Comparison of ENCODE assay signal across 13 cellular contexts in the genomic region with DNA sequence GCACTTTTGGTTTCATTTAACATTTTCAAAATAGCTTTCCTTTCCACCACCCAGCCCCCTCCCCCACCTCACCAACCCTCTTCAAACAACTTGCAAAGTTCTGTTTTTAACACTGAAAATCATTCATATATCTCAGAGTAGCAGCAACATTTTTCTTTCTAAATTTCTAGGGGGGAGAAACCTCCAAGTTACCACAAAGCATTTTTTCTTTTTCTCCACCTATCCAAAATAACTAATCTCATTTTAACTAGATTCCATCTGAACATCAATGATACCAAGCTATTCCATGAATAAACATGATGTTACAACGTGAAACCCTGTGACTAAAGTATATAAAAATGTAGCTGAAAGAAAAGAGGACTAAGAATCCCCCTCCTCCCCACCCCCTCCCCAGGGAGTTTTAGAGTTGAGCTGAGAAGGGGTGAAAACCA. TPM values are rescaled to one million over a fixed set of nuclear protein-coding genes. Genes with fewer than 3 reads are reported as not detected.
A peak's percentile ranks its signal among the peaks of the same experiment; 100 is the strongest.
DNase-seq lines count a peak whose midpoint lies in the region; ATAC-seq and TF ChIP-seq lines count a peak whose summit lies in the region.
"Had no signal": no experiment of that assay in that cellular context is flagged by ENCODE, and none has a peak within 500 bp of the region (broad histone marks: within the 10 kb centered on the region; RNA-seq: fewer than 3 reads in every experiment).

No MANE protein-coding gene starts in this region.

- peak overlapping the region; percentile 85 for H2AFZ ChIP-seq in neuronal stem cell (ENCODE audit: low read length)

- H3K9ac ChIP-seq in neuronal stem cell (ENCODE audit: low read depth, low read length, poor library complexity): no peak overlapping the region

- peaks cover 52% of the 10 kb centered on the region for H3K4me1 Mint-ChIP-seq in CD8-positive, alpha-beta T cell (ENCODE audit: low read depth)
- H3K4me1 Mint-ChIP-seq in endothelial cell (ENCODE audit: unreplicated experiment): peaks cover 57% of the 10 kb centered on the region

- no peak overlapping the region for H3K23ac ChIP-seq in neuronal stem cell (ENCODE audit: low read depth, low read length, poor library complexity)

- H3K9me3 Mint-ChIP-seq in CD8-positive, alpha-beta T cell: no peaks in the 10 kb centered on the region
- no peaks in the 10 kb centered on the region for H3K9me3 Mint-ChIP-seq in endothelial cell (ENCODE audit: unreplicated experiment)

- no peaks in the 10 kb centered on the region for H3K36me3 Mint-ChIP-seq in CD8-positive, alpha-beta T cell
- peaks cover 40% of the 10 kb centered on the region for H3K36me3 Mint-ChIP-seq in endothelial cell (ENCODE audit: low read depth, unreplicated experiment)

- H3K14ac ChIP-seq in neuronal stem cell (ENCODE audit: low read length): no peak overlapping the region

- peaks cover 4% of the 10 kb centered on the region for H3K27me3 Mint-ChIP-seq in CD8-positive, alpha-beta T cell (ENCODE audit: low read depth)
- peaks cover 5% of the 10 kb centered on the region for H3K27me3 Mint-ChIP-seq in endothelial cell (ENCODE audit: unreplicated experiment)

- peak overlapping the region; percentile 55 for H3K27ac Mint-ChIP-seq in CD8-positive, alpha-beta T cell
- peak overlapping the region; percentile 95 for H3K27ac Mint-ChIP-seq in endothelial cell (ENCODE audit: unreplicated experiment)

- TF ChIP-seq CTCF in CD8-positive, alpha-beta T cell (IDR thresholded peaks at IDR 0.05): no peak
- TF ChIP-seq CTCF in endothelial cell (IDR thresholded peaks at IDR 0.05; ENCODE audit: unreplicated experiment): no peak

- no peak overlapping the region for H2BK5ac ChIP-seq in neuronal stem cell (ENCODE audit: low read length)

- no peak overlapping the region for H2BK15ac ChIP-seq in neuronal stem cell (ENCODE audit: low read length)

- no peak overlapping the region for H4K8ac ChIP-seq in neuronal stem cell (ENCODE audit: low read depth, low read length)

- no peak overlapping the region for H2BK12ac ChIP-seq in neuronal stem cell (ENCODE audit: low read length)

- H3K4me1 ChIP-seq in CD8-positive, alpha-beta T cell (ENCODE audit: insufficient read depth, low read length): peaks cover 40% of the 10 kb centered on the region
- peaks cover 2 to 25% of the 10 kb centered on the region in 2 donors for H3K4me1 ChIP-seq in neuronal stem cell (ENCODE audit: control insufficient read depth in 2 of 2, insufficient read depth in 1 of 2, low read depth in 1 of 2, low read length in 2 of 2)
- H3K4me1 ChIP-seq: foreskin keratinocyte had no signal

- H3K4ac ChIP-seq in neuronal stem cell (ENCODE audit: low read length): no peak overlapping the region

- CTCF ChIA-PET in CD8-positive, alpha-beta T cell (lab: Charles Lee): interaction anchor here (1.8 kb wide), 1 partner anchor 23 kb away, joined by 10 read pairs; no protein-coding TSS in a partner anchor

- no peaks in the 10 kb centered on the region for H3K27me3 ChIP-seq in CD8-positive, alpha-beta T cell (ENCODE audit: insufficient read depth, low read length)
- H3K27me3 ChIP-seq in neuronal stem cell (ENCODE audit: control insufficient read depth in 3 of 3, insufficient read depth in 3 of 3, low read depth in 1 of 3, low read length in 3 of 3): no peaks in the 10 kb centered on the region

- ATAC-seq in CD8-positive, alpha-beta T cell: no peak
- ATAC-seq in HG02798 (IDR thresholded peaks at IDR 0.05; ENCODE audit: poor library complexity, unreplicated experiment): no peak
- ATAC-seq: foreskin keratinocyte had no signal

- no peak overlapping the region for H3K4me2 ChIP-seq in neuronal stem cell (ENCODE audit: insufficient read depth, low read length, poor library complexity, severe bottlenecking)

- POLR2A ChIA-PET in CD8-positive, alpha-beta T cell (lab: Charles Lee): no interaction called here

- H3K4me3 ChIP-seq in CD8-positive, alpha-beta T cell (ENCODE audit: low read depth, low read length): no peak overlapping the region
- no peak overlapping the region for H3K4me3 ChIP-seq in neuronal stem cell (ENCODE audit: low read length in 2 of 2)

- H3K79me1 ChIP-seq in neuronal stem cell (ENCODE audit: low read depth, low read length): no peaks in the 10 kb centered on the region

- no peaks in the 10 kb centered on the region for H3K9me3 ChIP-seq in CD8-positive, alpha-beta T cell (ENCODE audit: low read length)
- H3K9me3 ChIP-seq in KOPT-K1 (ENCODE audit: insufficient read depth, low read length, poor library complexity, severe bottlenecking) (no peaks in the 10 kb centered on the region), neuronal stem cell (replicated peaks in 1 of 2; ENCODE audit: control insufficient read depth in 2 of 2, insufficient read depth in 1 of 2, low read depth in 1 of 2, low read length in 2 of 2) (no peaks in the 10 kb centered on the region)
- H3K9me3 ChIP-seq: neutrophil had no signal

- no peak overlapping the region for H2AK5ac ChIP-seq in neuronal stem cell (ENCODE audit: low read depth, low read length)

- H3K4me3 Mint-ChIP-seq in CD8-positive, alpha-beta T cell: peak overlapping the region; percentile 40
- H3K4me3 Mint-ChIP-seq in endothelial cell (ENCODE audit: unreplicated experiment): peak overlapping the region; percentile 86

- H3K27ac ChIP-seq in CD8-positive, alpha-beta T cell (ENCODE audit: low read depth, low read length): no peak overlapping the region
- H3K27ac ChIP-seq in KOPT-K1 (ENCODE audit: low read depth, low read length, poor library complexity, severe bottlenecking) (peak overlapping the region; percentile 59), neuronal stem cell (replicated peaks; ENCODE audit: low read length) (no peak overlapping the region)
- H3K27ac ChIP-seq: foreskin keratinocyte, neutrophil had no signal

- no peaks in the 10 kb centered on the region for H3K36me3 ChIP-seq in CD8-positive, alpha-beta T cell (ENCODE audit: insufficient read depth, low read length)
- H3K36me3 ChIP-seq in KOPT-K1 (ENCODE audit: insufficient read depth, low read length): no peaks in the 10 kb centered on the region
- no peaks in the 10 kb centered on the region for H3K36me3 ChIP-seq in neuronal stem cell (replicated peaks in 1 of 2; ENCODE audit: control insufficient read depth in 2 of 2, insufficient read depth in 2 of 2, low read length in 2 of 2)
- H3K36me3 ChIP-seq: neutrophil had no signal

- H3K18ac ChIP-seq in neuronal stem cell (ENCODE audit: low read length): no peak overlapping the region

- WGBS in neuronal stem cell (ENCODE audit: extremely low coverage in 2 of 2, insufficient read length in 2 of 2, insufficient replicate concordance in 1 of 2), 2 donors: no CpG with 5 or more reads among the region's 1 CpG

- intact Hi-C loops in CD8-positive, alpha-beta T cell (cut with DNase I, micrococcal nuclease): no loop called here

- no peak overlapping the region for H2BK120ac ChIP-seq in neuronal stem cell (ENCODE audit: low read depth, low read length)

- H4K91ac ChIP-seq in neuronal stem cell (ENCODE audit: low read depth, low read length, poor library complexity): no peak overlapping the region

- DNase-seq in CD8-positive, alpha-beta T cell: no peak
- DNase-seq in endothelial cell (ENCODE audit: low spot score) (no peak), neuronal stem cell (ENCODE audit: low spot score) (no peak), DMS153 treated with DMSO at 0.1 percent for 48 hours (lab: John Stamatoyannopoulos, UW; ENCODE audit: unreplicated experiment) (no peak), NCI-H128 (lab: John Stamatoyannopoulos, UW; ENCODE audit: unreplicated experiment) (no peak)
- DNase-seq: activated effector memory CD4-positive, alpha-beta T cell treated with Interleukin-2 at 50 U/mL for 16 hours; foreskin keratinocyte; KBM-7; NCI-H524 treated with DMSO at 0.1 percent for 48 hours; T-helper 1 cell had no signal

RNA-seq across cellular contexts. Expression of a gene that starts 5.3 kb away (rescaled TPM):
- total RNA-seq in CD8-positive, alpha-beta T cell: not detected
- total RNA-seq in endothelial cell (ENCODE audit: unreplicated experiment): 268 TPM
- polyA plus RNA-seq in neuronal stem cell (2013, experiment 1 of 2): 16.8 TPM
- polyA plus RNA-seq in neuronal stem cell (2013, experiment 2 of 2): 17.6 TPM
- total RNA-seq: foreskin keratinocyte had no signal
- polyA plus RNA-seq: foreskin keratinocyte had no signal

Comparison
In these comparisons a context has a peak if more than half of its experiments do, and no peak if none do; other contexts are left out.
1. RNA of a gene that starts 5.3 kb away (total RNA-seq): 268 TPM in endothelial cell (single experiment); not detected in CD8-positive, alpha-beta T cell; every median in the first group is over 100 times any median in the second.